16 cellular contexts compared by ENCODE assay signal in the genomic region with DNA sequence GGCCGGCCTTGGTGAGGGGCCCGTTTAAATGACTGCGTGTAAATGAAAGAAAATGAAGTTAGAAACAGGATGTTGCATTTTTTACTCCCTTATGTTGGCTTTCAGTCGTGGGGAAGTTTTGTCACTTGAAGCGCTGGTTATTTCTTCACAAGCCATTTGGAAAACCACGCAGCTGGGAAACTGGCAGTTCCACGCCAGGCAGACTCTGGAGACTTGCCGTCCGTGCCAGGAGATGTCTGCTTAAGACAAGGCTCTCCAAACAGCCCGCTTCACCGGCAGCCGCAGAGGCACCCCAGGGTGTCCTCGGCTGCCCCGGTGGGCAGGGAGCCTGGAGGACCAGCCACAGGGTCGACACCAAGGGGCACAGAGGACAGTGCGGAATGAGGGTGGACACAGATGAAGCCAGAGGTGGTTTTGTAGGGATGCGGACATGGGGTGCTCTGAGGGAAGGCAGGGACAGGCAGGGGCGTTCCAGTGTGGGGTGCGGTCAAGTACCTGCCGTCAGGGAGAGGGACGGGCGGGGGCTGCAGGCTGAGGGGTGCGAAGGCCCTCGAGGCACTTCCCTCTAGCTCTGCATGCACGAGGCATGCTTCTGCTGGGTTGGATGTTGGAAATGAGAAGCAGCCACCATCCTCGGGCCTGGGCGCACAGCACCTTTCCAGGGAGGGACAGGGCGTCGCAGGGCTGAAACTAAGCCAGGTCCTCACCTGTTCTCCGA.
"Had no signal": no experiment of that assay in that cellular context is flagged by ENCODE, and none has a peak within 500 bp of the region (broad histone marks: within the 10 kb centered on the region; RNA-seq: fewer than 3 reads in every experiment).

No MANE protein-coding gene starts in this region.

- H3K4me3 ChIP-seq: breast epithelium, mucosa of descending colon, prostate gland, testis had no signal

- DNase-seq: activated gamma-delta T cell; activated naive CD8-positive, alpha-beta T cell treated with anti-CD3 and anti-CD28 coated beads for 36 hours; activated T-cell treated with anti-CD3 and anti-CD28 coated beads, Interleukin-2, amount 50 U/mL, for 4 hours; immature natural killer cell; left colon; mammary epithelial cell; mucosa of descending colon; stimulated activated naive CD4-positive, alpha-beta T cell treated with Interleukin-2 at 50 U/mL for 16 hours; SW 1271; testis had no signal

- H3K9me3 Mint-ChIP-seq: activated naive CD8-positive, alpha-beta T cell treated with anti-CD3 and anti-CD28 coated beads for 36 hours; activated T-cell treated with anti-CD3 and anti-CD28 coated beads, Interleukin-2, amount 50 U/mL, for 4 hours; immature natural killer cell; naive thymus-derived CD8-positive, alpha-beta T cell; T-helper 2 cell treated with Interferon-gamma antibody and Interleukin-4, amounts not matched to agents 5 μg/mL and 100 μg/mL, for 36 hours had no signal

- H3K27ac Mint-ChIP-seq: activated naive CD8-positive, alpha-beta T cell treated with anti-CD3 and anti-CD28 coated beads for 36 hours; immature natural killer cell; naive thymus-derived CD8-positive, alpha-beta T cell; T-helper 2 cell treated with Interferon-gamma antibody and Interleukin-4, amounts not matched to agents 5 μg/mL and 100 μg/mL, for 36 hours had no signal

- H3K36me3 Mint-ChIP-seq: immature natural killer cell had no signal

- ATAC-seq: activated CD4-positive, CD25-positive, alpha-beta regulatory T cell treated with anti-CD3 and anti-CD28 coated beads, Interleukin-2, amount 50 U/mL, for 24 hours; activated T-cell treated with anti-CD3 and anti-CD28 coated beads, Interleukin-2, amount 50 U/mL, for 4 hours; esophagus mucosa; mucosa of descending colon; naive thymus-derived CD8-positive, alpha-beta T cell had no signal

- H3K27ac ChIP-seq: breast epithelium, prostate gland, testis had no signal

- H3K4me1 Mint-ChIP-seq: activated naive CD8-positive, alpha-beta T cell treated with anti-CD3 and anti-CD28 coated beads for 36 hours; immature natural killer cell; naive thymus-derived CD8-positive, alpha-beta T cell had no signal

- H3K4me1 ChIP-seq: breast epithelium, prostate gland, testis had no signal

- H3K4me3 Mint-ChIP-seq: activated naive CD8-positive, alpha-beta T cell treated with anti-CD3 and anti-CD28 coated beads for 36 hours; activated T-cell treated with anti-CD3 and anti-CD28 coated beads, Interleukin-2, amount 50 U/mL, for 4 hours; immature natural killer cell; naive thymus-derived CD8-positive, alpha-beta T cell; T-helper 2 cell treated with Interferon-gamma antibody and Interleukin-4, amounts not matched to agents 5 μg/mL and 100 μg/mL, for 36 hours had no signal

- H3K9me3 ChIP-seq: breast epithelium, mucosa of descending colon, prostate gland, testis had no signal

- H3K27me3 ChIP-seq: breast epithelium, testis had no signal

- H3K27me3 Mint-ChIP-seq: activated naive CD8-positive, alpha-beta T cell treated with anti-CD3 and anti-CD28 coated beads for 36 hours; naive thymus-derived CD8-positive, alpha-beta T cell had no signal
